Comparison of ENCODE assay signal across 10 cellular contexts in the genomic region with DNA sequence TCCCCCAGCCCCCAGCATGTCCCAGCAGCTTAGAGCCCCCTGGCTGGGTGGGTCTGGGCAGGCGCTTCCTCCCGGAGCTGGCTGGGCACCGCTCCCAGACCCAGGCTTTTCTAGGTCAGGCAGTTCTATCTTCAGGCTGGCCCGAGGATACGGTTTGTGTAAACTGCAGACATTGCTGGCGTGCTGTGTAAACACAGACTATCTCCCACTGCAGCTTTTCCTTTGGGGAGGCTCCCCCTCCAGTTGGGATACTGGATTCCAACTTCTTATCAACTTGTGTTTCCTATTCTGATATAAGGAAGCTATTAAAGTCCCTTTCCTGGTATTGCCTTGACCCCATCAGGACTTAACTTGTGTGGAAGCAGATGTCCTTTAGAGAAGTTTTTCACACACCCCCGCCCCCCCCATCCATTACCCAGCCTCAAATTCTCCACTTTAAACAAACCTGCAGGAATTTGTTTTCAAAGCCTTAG. TPM values are rescaled to one million over a fixed set of nuclear protein-coding genes. Genes with fewer than 3 reads are reported as not detected.
DNase-seq lines count a peak whose midpoint lies in the region; ATAC-seq and TF ChIP-seq lines count a peak whose summit lies in the region.
"Had no signal": no experiment of that assay in that cellular context is flagged by ENCODE, and none has a peak within 500 bp of the region (broad histone marks: within the 10 kb centered on the region; RNA-seq: fewer than 3 reads in every experiment).

No MANE protein-coding gene starts in this region.

- H3K4me3 ChIP-seq in RWPE2 (ENCODE audit: severe bottlenecking) (no peak overlapping the region), testis (no peak overlapping the region)

- WGBS in testis, 2 donors, result 19 to 72% methylated on average over 5 to 7 of the region's 7 CpGs

- H3K36me3 Mint-ChIP-seq in mesothelial cell of epicardium, result no peaks in the 10 kb centered on the region

- H3K9me3 ChIP-seq in RWPE2 (ENCODE audit: severe bottlenecking) (no peaks in the 10 kb centered on the region), testis (no peaks in the 10 kb centered on the region)

- H3K27me3 ChIP-seq in RWPE2 (ENCODE audit: insufficient read depth, poor library complexity, severe bottlenecking), result no peaks in the 10 kb centered on the region
- no peaks in the 10 kb centered on the region for H3K27me3 ChIP-seq in testis

- peak; percentile 29 for DNase-seq in RWPE2 (ENCODE audit: low spot score)
- DNase-seq in fibroblast of peridontal ligament (ENCODE audit: extremely low read depth), result peak; percentile 35
- peak; percentile 24 to 50 for DNase-seq in mesothelial cell of epicardium (ENCODE audit: low spot score in 2 of 2, unreplicated experiment in 2 of 2)
- peak; percentile 87 for DNase-seq in testis
- DNase-seq in activated gamma-delta T cell treated with Interleukin-2 at 50 U/mL for 16 hours, result no peak
- no peak for DNase-seq in NCI-H146 treated with DMSO at 0.1 percent for 48 hours (lab: John Stamatoyannopoulos, UW; ENCODE audit: unreplicated experiment)
- DNase-seq in GOT3 (lab: John Stamatoyannopoulos, UW), result no peak
- DNase-seq: DMS79 treated with DMSO at 0.1 percent for 48 hours, MV-4-11, NCI-H748 treated with DMSO at 0.1 percent for 48 hours had no signal

- peaks cover 4% of the 10 kb centered on the region for H3K4me1 ChIP-seq in RWPE2 (ENCODE audit: insufficient read depth, poor library complexity, severe bottlenecking)
- H3K4me1 ChIP-seq in testis, result peaks cover 17% of the 10 kb centered on the region

- peaks cover 26% of the 10 kb centered on the region for H3K4me1 Mint-ChIP-seq in mesothelial cell of epicardium

- intact Hi-C loops in testis (cut with DNase I; ENCODE audit: low total_unique reads), result no loop called here

- H3K27ac Mint-ChIP-seq in mesothelial cell of epicardium, result peak overlapping the region; percentile 83

- TF ChIP-seq CTCF in RWPE2 (IDR thresholded peaks at IDR 0.05; ENCODE audit: poor library complexity, severe bottlenecking) (no peak), mesothelial cell of epicardium (IDR thresholded peaks at IDR 0.05; ENCODE audit: unreplicated experiment) (no peak), testis (IDR thresholded peaks at IDR 0.05) (no peak)

- no peaks in the 10 kb centered on the region for H3K36me3 ChIP-seq in RWPE2 (ENCODE audit: low read depth)
- H3K36me3 ChIP-seq in testis (ENCODE audit: low read depth, missing control alignments), result no peaks in the 10 kb centered on the region

- H3K4me3 Mint-ChIP-seq in mesothelial cell of epicardium, result peak overlapping the region; percentile 8

- H3K27ac ChIP-seq in RWPE2 (ENCODE audit: poor library complexity, severe bottlenecking) (no peak overlapping the region), testis (peak overlapping the region; percentile 61 to 71)

- H3K27me3 Mint-ChIP-seq in mesothelial cell of epicardium (ENCODE audit: low read depth), result no peaks in the 10 kb centered on the region

- TF ChIP-seq POLR2A in testis (IDR thresholded peaks at IDR 0.05), result no peak

- no peaks in the 10 kb centered on the region for H3K9me3 Mint-ChIP-seq in mesothelial cell of epicardium

- no peak for ATAC-seq in RWPE2 (ENCODE audit: low read depth)

RNA-seq across cellular contexts. Expression of gene GNA13, which starts 18.3 kb away (rescaled TPM):
- total RNA-seq in mesothelial cell of epicardium (36.2 to 37.7 TPM (median 37.7 TPM) in 3 replicates), testis (10 to 100 TPM; 57.6 to 71.4 TPM)
- 29.5 TPM for polyA plus RNA-seq in testis (ENCODE audit: insufficient read depth, low read depth, low replicate concordance)

Comparison
In these comparisons a context has a peak if more than half of its experiments do, and no peak if none do; other contexts are left out.
1. DNase-seq: peak in RWPE2 (single experiment), fibroblast of peridontal ligament (single experiment), mesothelial cell of epicardium (2 of 2) and testis (single experiment); none in activated gamma-delta T cell treated with Interleukin-2 at 50 U/mL for 16 hours (single experiment), NCI-H146 treated with DMSO at 0.1 percent for 48 hours (single experiment) and GOT3 (single experiment).